Comparison of ENCODE assay signal across 21 cellular contexts in the genomic region with DNA sequence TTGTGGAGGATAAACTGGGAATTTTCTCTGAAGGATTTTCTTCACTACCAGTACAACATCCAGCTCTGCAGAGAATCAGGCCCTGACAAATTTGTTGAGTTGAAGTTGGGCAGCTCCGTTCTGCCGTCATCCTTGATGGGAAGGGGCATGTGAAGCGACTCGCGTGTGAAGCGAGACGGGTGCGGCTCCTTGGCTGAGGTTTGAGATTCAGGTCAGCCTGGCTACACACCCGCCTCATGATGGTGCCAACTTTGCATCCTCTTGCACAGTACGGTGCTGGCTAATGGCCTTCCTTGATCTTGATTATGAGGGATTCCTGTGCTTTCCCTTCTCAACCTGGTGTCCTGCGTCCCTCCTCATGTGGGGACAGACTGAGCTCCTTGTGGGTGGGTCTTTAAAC. TPM values are rescaled to one million over a fixed set of nuclear protein-coding genes. Genes with fewer than 3 reads are reported as not detected.
A peak's percentile ranks its signal among the peaks of the same experiment; 100 is the strongest.
DNase-seq lines count a peak whose midpoint lies in the region; ATAC-seq and TF ChIP-seq lines count a peak whose summit lies in the region.
"Had no signal": no experiment of that assay in that cellular context is flagged by ENCODE, and none has a peak within 500 bp of the region (broad histone marks: within the 10 kb centered on the region; RNA-seq: fewer than 3 reads in every experiment).

No MANE protein-coding gene starts in this region.

- peaks cover 6% of the 10 kb centered on the region for H3K36me3 Mint-ChIP-seq in chondrocyte (ENCODE audit: low read depth)
- peaks cover 44% of the 10 kb centered on the region for H3K36me3 Mint-ChIP-seq in T-helper 2 cell treated with Interferon-gamma antibody and Interleukin-4, amounts not matched to agents 5 μg/mL and 100 μg/mL, for 36 hours (ENCODE audit: low read depth)

- 73% methylated on average over 11 of the region's 11 CpGs for WGBS in prostate gland

- H3K27me3 Mint-ChIP-seq in chondrocyte (ENCODE audit: low read depth) = no peaks in the 10 kb centered on the region
- H3K27me3 Mint-ChIP-seq in T-helper 2 cell treated with Interferon-gamma antibody and Interleukin-4, amounts not matched to agents 5 μg/mL and 100 μg/mL, for 36 hours (ENCODE audit: low read depth) = no peaks in the 10 kb centered on the region
- H3K27me3 Mint-ChIP-seq: activated naive CD8-positive, alpha-beta T cell treated with anti-CD3 and anti-CD28 coated beads, Interleukin-2, amount 10 ng/mL, durations not matched to agents 7 days and 5 days; IgD-negative memory B cell had no signal

- H3K36me3 ChIP-seq in right atrium auricular region (no peaks in the 10 kb centered on the region), prostate gland (no peaks in the 10 kb centered on the region), upper lobe of right lung (peaks cover 10% of the 10 kb centered on the region)
- H3K36me3 ChIP-seq: thoracic aorta had no signal

- ATAC-seq in upper lobe of right lung = no peak
- no peak for ATAC-seq in HG03442 (IDR thresholded peaks at IDR 0.05; ENCODE audit: unreplicated experiment)
- ATAC-seq: left colon had no signal

- no peak for TF ChIP-seq POLR2A in prostate gland (IDR thresholded peaks at IDR 0.05)

- H3K4me3 Mint-ChIP-seq in chondrocyte (ENCODE audit: unreplicated experiment) = no peak overlapping the region
- no peak overlapping the region for H3K4me3 Mint-ChIP-seq in T-helper 2 cell treated with Interferon-gamma antibody and Interleukin-4, amounts not matched to agents 5 μg/mL and 100 μg/mL, for 36 hours
- H3K4me3 Mint-ChIP-seq: activated naive CD8-positive, alpha-beta T cell treated with anti-CD3 and anti-CD28 coated beads, Interleukin-2, amount 10 ng/mL, durations not matched to agents 7 days and 5 days; CD8-positive, alpha-beta memory T cell; IgD-negative memory B cell had no signal

- DNase-seq in chondrocyte (ENCODE audit: low spot score) (peak; percentile 53), right atrium auricular region (ENCODE audit: low spot score) (no peak), prostate gland (ENCODE audit: low spot score) (no peak), upper lobe of right lung (no peak), NCI-H1417 treated with DMSO at 0.1 percent for 48 hours (lab: John Stamatoyannopoulos, UW) (no peak)
- no peak for DNase-seq in T-helper 2 cell treated with Interferon-gamma antibody and Interleukin-4, amounts not matched to agents 5 μg/mL and 100 μg/mL, for 36 hours (ENCODE audit: low spot score)
- DNase-seq: activated naive CD8-positive, alpha-beta T cell treated with anti-CD3 and anti-CD28 coated beads, Interleukin-2, amount 10 ng/mL, durations not matched to agents 7 days and 5 days; CD8-positive, alpha-beta memory T cell; dermis blood vessel endothelial cell; GM23248; left colon; NCI-H1436 treated with DMSO at 0.1 percent for 48 hours; NCI-H2171; NCI-H69; retina; SHP77; stimulated activated CD4-positive, alpha-beta T cell treated with anti-CD3 and anti-CD28 coated beads, Interleukin-15, amount 100 ng/mL, for 24 hours had no signal

- H3K27ac ChIP-seq in right atrium auricular region (peak overlapping the region; percentile 80 to 85), prostate gland (peak overlapping the region; percentile 24 to 48), upper lobe of right lung (peak overlapping the region; percentile 59)
- H3K27ac ChIP-seq: GM23248, neutrophil, thoracic aorta had no signal

- no peak overlapping the region for H3K4me3 ChIP-seq in right atrium auricular region
- no peak overlapping the region for H3K4me3 ChIP-seq in prostate gland
- H3K4me3 ChIP-seq in upper lobe of right lung = no peak overlapping the region
- H3K4me3 ChIP-seq: GM23248, thoracic aorta had no signal

- intact Hi-C loops in prostate gland (cut with DNase I) = no loop called here
- intact Hi-C loops in upper lobe of right lung (cut with DNase I) = no loop called here

- H3K9me3 Mint-ChIP-seq in chondrocyte (ENCODE audit: low read depth) = no peaks in the 10 kb centered on the region
- H3K9me3 Mint-ChIP-seq in T-helper 2 cell treated with Interferon-gamma antibody and Interleukin-4, amounts not matched to agents 5 μg/mL and 100 μg/mL, for 36 hours = no peaks in the 10 kb centered on the region
- H3K9me3 Mint-ChIP-seq: activated naive CD8-positive, alpha-beta T cell treated with anti-CD3 and anti-CD28 coated beads, Interleukin-2, amount 10 ng/mL, durations not matched to agents 7 days and 5 days; CD8-positive, alpha-beta memory T cell; IgD-negative memory B cell had no signal

- H3K27ac Mint-ChIP-seq in chondrocyte (ENCODE audit: unreplicated experiment) = no peak overlapping the region
- H3K27ac Mint-ChIP-seq in T-helper 2 cell treated with Interferon-gamma antibody and Interleukin-4, amounts not matched to agents 5 μg/mL and 100 μg/mL, for 36 hours = no peak overlapping the region
- H3K27ac Mint-ChIP-seq: activated naive CD8-positive, alpha-beta T cell treated with anti-CD3 and anti-CD28 coated beads, Interleukin-2, amount 10 ng/mL, durations not matched to agents 7 days and 5 days; IgD-negative memory B cell had no signal

- H3K9me3 ChIP-seq in right atrium auricular region = no peaks in the 10 kb centered on the region
- H3K9me3 ChIP-seq in prostate gland = no peaks in the 10 kb centered on the region
- H3K9me3 ChIP-seq in upper lobe of right lung = no peaks in the 10 kb centered on the region
- H3K9me3 ChIP-seq: neutrophil, thoracic aorta had no signal

- TF ChIP-seq CTCF in chondrocyte (IDR thresholded peaks at IDR 0.05) = no peak
- no peak for TF ChIP-seq CTCF in right atrium auricular region (IDR thresholded peaks at IDR 0.05)
- no peak for TF ChIP-seq CTCF in prostate gland (IDR thresholded peaks at IDR 0.05)
- no peak for TF ChIP-seq CTCF in upper lobe of right lung (IDR thresholded peaks at IDR 0.05)

- H3K4me1 Mint-ChIP-seq in chondrocyte (ENCODE audit: low read depth) = peaks cover 68% of the 10 kb centered on the region
- H3K4me1 Mint-ChIP-seq in T-helper 2 cell treated with Interferon-gamma antibody and Interleukin-4, amounts not matched to agents 5 μg/mL and 100 μg/mL, for 36 hours (ENCODE audit: low read depth) = no peaks in the 10 kb centered on the region
- H3K4me1 Mint-ChIP-seq: activated naive CD8-positive, alpha-beta T cell treated with anti-CD3 and anti-CD28 coated beads, Interleukin-2, amount 10 ng/mL, durations not matched to agents 7 days and 5 days; CD8-positive, alpha-beta memory T cell; IgD-negative memory B cell had no signal

- no peaks in the 10 kb centered on the region for H3K27me3 ChIP-seq in right atrium auricular region
- no peaks in the 10 kb centered on the region for H3K27me3 ChIP-seq in prostate gland (replicated peaks; ENCODE audit: insufficient read depth)
- H3K27me3 ChIP-seq in upper lobe of right lung = no peaks in the 10 kb centered on the region
- H3K27me3 ChIP-seq: neutrophil had no signal

- H3K4me1 ChIP-seq in right atrium auricular region = peaks cover 0 to 100% of the 10 kb centered on the region in 2 donors
- H3K4me1 ChIP-seq in prostate gland (replicated peaks) = peaks cover 2% of the 10 kb centered on the region
- H3K4me1 ChIP-seq in upper lobe of right lung = peaks cover 65% of the 10 kb centered on the region

RNA-seq across cellular contexts. Expression of a gene that starts 19.7 kb away (rescaled TPM):
- total RNA-seq in chondrocyte (7.3 to 12.8 TPM (median 12.6 TPM) in 3 replicates), right atrium auricular region (10 to 100 TPM; 14.4 to 31.0 TPM), prostate gland (1 to 10 TPM; 7.7 to 8.7 TPM), upper lobe of right lung (27.5 TPM)

RNA-seq across cellular contexts. Expression of a gene that starts 33.2 kb away (rescaled TPM):
- total RNA-seq in chondrocyte (5.7 to 19.0 TPM (median 6.2 TPM) in 3 replicates), right atrium auricular region (10 to 100 TPM in 1 of 2 donors, 1 to 10 TPM in 1; 4.5 to 12.4 TPM), prostate gland (10 to 100 TPM; 21.6 to 25.9 TPM), upper lobe of right lung (9.5 TPM)

RNA-seq across cellular contexts. Expression of a gene that starts 38.7 kb away (rescaled TPM):
- total RNA-seq in chondrocyte (49.7 to 52.3 TPM (median 49.9 TPM) in 3 replicates), right atrium auricular region (10 to 100 TPM; 46.3 TPM), prostate gland (10 to 100 TPM; 39.3 to 74.1 TPM), upper lobe of right lung (53.7 TPM)

RNA-seq across cellular contexts. Expression of a gene that starts 59.5 kb away (rescaled TPM):
- total RNA-seq in chondrocyte = 0.10 to 0.18 TPM in 2 of 3 replicates, not detected in the other
- under 1 TPM in 1 of 2 donors, not detected in 1; 0.22 TPM for total RNA-seq in right atrium auricular region
- 1 to 10 TPM in 1 of 2 donors, under 1 TPM in 1; 0.27 to 4.7 TPM for total RNA-seq in prostate gland
- 0.43 TPM for total RNA-seq in upper lobe of right lung
- total RNA-seq: GM23248, thoracic aorta had no signal
